8 cellular contexts compared by ENCODE assay signal in the genomic region with DNA sequence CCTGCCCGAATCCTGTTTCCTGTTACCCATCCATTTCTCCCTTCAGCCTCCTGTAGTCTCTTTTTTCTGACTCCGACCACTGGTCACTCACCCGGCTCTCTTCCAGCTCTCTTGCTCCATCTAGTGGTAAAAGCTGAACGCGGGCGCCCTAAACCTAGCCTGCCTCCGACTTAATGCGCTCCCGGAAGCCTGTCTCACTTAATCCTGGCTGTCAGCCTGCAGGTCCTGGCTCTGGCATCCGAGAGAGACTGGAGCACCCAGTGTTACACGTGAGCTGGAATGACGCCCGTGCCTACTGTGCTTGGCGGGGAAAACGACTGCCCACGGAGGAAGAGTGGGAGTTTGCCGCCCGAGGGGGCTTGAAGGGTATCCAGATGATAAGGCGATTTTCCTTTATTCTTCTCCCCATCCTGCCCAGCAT. TPM values are rescaled to one million over a fixed set of nuclear protein-coding genes. Genes with fewer than 3 reads are reported as not detected.
DNase-seq lines count a peak whose midpoint lies in the region; ATAC-seq and TF ChIP-seq lines count a peak whose summit lies in the region.

No MANE protein-coding gene starts in this region.

- peaks cover 58% of the 10 kb centered on the region for H3K36me3 ChIP-seq in RWPE2 (ENCODE audit: low read depth)

- H3K9me3 ChIP-seq in RWPE2 (ENCODE audit: severe bottlenecking): no peaks in the 10 kb centered on the region

- H3K9me3 Mint-ChIP-seq in osteocyte (ENCODE audit: unreplicated experiment) (no peaks in the 10 kb centered on the region), type B pancreatic cell (no peaks in the 10 kb centered on the region)

- peak; percentile 96 for ATAC-seq in RWPE2 (ENCODE audit: low read depth)

- no peaks in the 10 kb centered on the region for H3K4me1 ChIP-seq in RWPE2 (ENCODE audit: insufficient read depth, poor library complexity, severe bottlenecking)

- peak overlapping the region; percentile 78 for H3K27ac Mint-ChIP-seq in osteocyte (ENCODE audit: unreplicated experiment)
- peak overlapping the region; percentile 51 for H3K27ac Mint-ChIP-seq in type B pancreatic cell

- TF ChIP-seq CTCF in LNCAP (IDR thresholded peaks at IDR 0.05): peak; percentile 92
- peak; percentile 92 for TF ChIP-seq CTCF in RWPE2 (IDR thresholded peaks at IDR 0.05; ENCODE audit: poor library complexity, severe bottlenecking)
- TF ChIP-seq CTCF in osteocyte (IDR thresholded peaks at IDR 0.05): peak; percentile 92
- TF ChIP-seq CTCF in type B pancreatic cell (conservative IDR thresholded peaks at IDR 0.05): peak; percentile 93

- H3K4me1 Mint-ChIP-seq in osteocyte (ENCODE audit: unreplicated experiment): peaks cover 8% of the 10 kb centered on the region
- peaks cover 6% of the 10 kb centered on the region for H3K4me1 Mint-ChIP-seq in type B pancreatic cell (ENCODE audit: unreplicated experiment)

- no peaks in the 10 kb centered on the region for H3K27me3 ChIP-seq in RWPE2 (ENCODE audit: insufficient read depth, poor library complexity, severe bottlenecking)

- H3K36me3 Mint-ChIP-seq in osteocyte (ENCODE audit: unreplicated experiment) (peaks cover 16% of the 10 kb centered on the region), type B pancreatic cell (peaks cover 13% of the 10 kb centered on the region)

- H3K27me3 Mint-ChIP-seq in osteocyte (ENCODE audit: unreplicated experiment) (no peaks in the 10 kb centered on the region), type B pancreatic cell (no peaks in the 10 kb centered on the region)

- DNase-seq in GM03348 (ENCODE audit: low spot score) (peak; percentile 90), GOT3 (lab: John Stamatoyannopoulos, UW) (peak; percentile 47), RWPE2 (ENCODE audit: low spot score) (peak; percentile 71), foreskin melanocyte (peak; percentile 79), osteocyte (ENCODE audit: extremely low spot score, unreplicated experiment) (peak; percentile 94), type B pancreatic cell (ENCODE audit: extremely low spot score, unreplicated experiment) (peak; percentile 81)
- peak; percentile 39 for DNase-seq in activated T-helper 9 cell treated with anti-CD3 and anti-CD28 coated beads, Interleukin-2, amount 50 U/mL, for 16 hours (ENCODE audit: low read depth)

- H3K4me3 Mint-ChIP-seq in osteocyte (ENCODE audit: unreplicated experiment): no peak overlapping the region
- peak overlapping the region; percentile 13 for H3K4me3 Mint-ChIP-seq in type B pancreatic cell

- H3K4me3 ChIP-seq in RWPE2 (ENCODE audit: severe bottlenecking): no peak overlapping the region

- no peak overlapping the region for H3K27ac ChIP-seq in RWPE2 (ENCODE audit: poor library complexity, severe bottlenecking)

RNA-seq across cellular contexts. Expression of a gene that starts 10.3 kb away (rescaled TPM):
- total RNA-seq in osteocyte (202 and 208 TPM in 2 replicates), type B pancreatic cell (ENCODE audit: low replicate concordance) (125 and 127 TPM in 2 replicates)

RNA-seq across cellular contexts. Expression of a gene that starts 18.4 kb away (rescaled TPM):
- 0.99 and 1.1 TPM in 2 replicates for total RNA-seq in osteocyte
- 1.8 TPM in 1 of 2 replicates, not detected in the other for total RNA-seq in type B pancreatic cell (ENCODE audit: low replicate concordance)

RNA-seq across cellular contexts. Expression of a gene that starts 22.8 kb away (rescaled TPM):
- 107 and 109 TPM in 2 replicates for total RNA-seq in osteocyte
- 128 and 151 TPM in 2 replicates for total RNA-seq in type B pancreatic cell (ENCODE audit: low replicate concordance)

RNA-seq across cellular contexts. Expression of a gene that starts 23.1 kb away (rescaled TPM):
- total RNA-seq in osteocyte (31.0 and 33.6 TPM in 2 replicates), type B pancreatic cell (ENCODE audit: low replicate concordance) (20.1 and 28.6 TPM in 2 replicates)

RNA-seq across cellular contexts. Expression of a gene that starts 31.9 kb away (rescaled TPM):
- total RNA-seq in osteocyte: 228 and 237 TPM in 2 replicates
- 61.8 and 251 TPM in 2 replicates for total RNA-seq in type B pancreatic cell (ENCODE audit: low replicate concordance)

Comparison
In these comparisons a context has a peak if more than half of its experiments do, and no peak if none do; other contexts are left out.
1. DNase-seq: peak in every context shown above with its lines; median percentile 94 in osteocyte; 90 in GM03348; 81 in type B pancreatic cell; 79 in foreskin melanocyte; 71 in RWPE2; 47 in GOT3; 39 in activated T-helper 9 cell treated with anti-CD3 and anti-CD28 coated beads, Interleukin-2, amount 50 U/mL, for 16 hours.